Comparison of ENCODE assay signal across 9 cellular contexts in genomic region chr3:9135930-9136525, GRCh38.
DNase-seq lines count a peak whose midpoint lies in the region.
"Had no signal": no experiment of that assay in that cellular context is flagged by ENCODE, and none has a peak within 500 bp of the region (broad histone marks: within the 10 kb centered on the region; RNA-seq: fewer than 3 reads in every experiment).

No MANE protein-coding gene starts in this region.

- peak; percentile 14 for DNase-seq in activated CD4-positive, alpha-beta T cell treated with anti-CD3 and anti-CD28 coated beads for 48 hours
- DNase-seq in activated CD4-positive, alpha-beta T cell treated with anti-CD3 and anti-CD28 coated beads, Interleukin-2, amount 50 U/mL, for 1 hour: no peak
- DNase-seq in DMS 273 treated with DMSO at 0.1 percent for 48 hours (lab: John Stamatoyannopoulos, UW) (no peak), NCI-H1417 treated with DMSO at 0.1 percent for 48 hours (lab: John Stamatoyannopoulos, UW) (no peak), activated gamma-delta T cell (lab: John Stamatoyannopoulos, UW) (no peak)
- DNase-seq: PC-3 had no signal

- H3K27me3 ChIP-seq in endocrine pancreas (ENCODE audit: control insufficient read depth, insufficient read depth, low read length): no peaks in the 10 kb centered on the region

- H3K9me3 ChIP-seq in endocrine pancreas (ENCODE audit: control insufficient read depth, low read length) (no peaks in the 10 kb centered on the region), mesodermal cell (ENCODE audit: control insufficient read depth, low read length) (peaks cover 7% of the 10 kb centered on the region)

- no peaks in the 10 kb centered on the region for H3K36me3 ChIP-seq in endocrine pancreas (ENCODE audit: control insufficient read depth, insufficient read depth, low read length)
- H3K36me3 ChIP-seq in mesodermal cell (ENCODE audit: control insufficient read depth, insufficient read depth, low read length): no peaks in the 10 kb centered on the region

- H3K4me1 ChIP-seq in endocrine pancreas (ENCODE audit: control insufficient read depth, insufficient read depth, low read length) (no peaks in the 10 kb centered on the region), mesodermal cell (ENCODE audit: control insufficient read depth, insufficient read depth, low read length, poor library complexity, severe bottlenecking) (no peaks in the 10 kb centered on the region)

- peak overlapping the region; percentile 14 for H3K9ac ChIP-seq in endocrine pancreas (ENCODE audit: control insufficient read depth, insufficient read depth, low read length)

- peak overlapping the region; percentile 1 for H3K27ac ChIP-seq in mesodermal cell (ENCODE audit: low read depth, low read length, severe bottlenecking)
- peak overlapping the region; percentile 11 for H3K27ac ChIP-seq in temporal lobe (ENCODE audit: low read depth, low read length)

- WGBS in mesodermal cell (ENCODE audit: insufficient coverage in 2 of 2), 2 experiments: 9 to 21% methylated on average over 24 to 25 of the region's 56 CpGs

- H3K4me3 ChIP-seq in endocrine pancreas (ENCODE audit: control insufficient read depth, insufficient read depth, low read length) (no peak overlapping the region), mesodermal cell (ENCODE audit: extremely low read depth, insufficient read depth, low read length, poor library complexity, severe bottlenecking) (peak overlapping the region; percentile 27)
